ENCODE assay signal across 11 cellular contexts in genomic region chr10:84012831-84013458, GRCh38.
DNase-seq lines count a peak whose midpoint lies in the region; ATAC-seq and TF ChIP-seq lines count a peak whose summit lies in the region.
"Had no signal": no experiment of that assay in that cellular context is flagged by ENCODE, and none has a peak within 500 bp of the region (broad histone marks: within the 10 kb centered on the region; RNA-seq: fewer than 3 reads in every experiment).

No MANE protein-coding gene starts in this region.

- H3K36me3 ChIP-seq in GM06990 (ENCODE audit: control insufficient read depth, insufficient read depth, low read length) = no peaks in the 10 kb centered on the region
- H3K36me3 ChIP-seq: breast epithelium had no signal

- ATAC-seq in HG02623 (IDR thresholded peaks at IDR 0.05; ENCODE audit: unreplicated experiment) (peak; percentile 96), HG03442 (IDR thresholded peaks at IDR 0.05; ENCODE audit: unreplicated experiment) (peak; percentile 98)
- ATAC-seq: psoas muscle had no signal

- H3K27me3 ChIP-seq in GM06990 (replicated peaks; ENCODE audit: control insufficient read depth, insufficient read depth, low read length) = no peaks in the 10 kb centered on the region

- no peak for TF ChIP-seq CTCF in GM06990 (IDR thresholded peaks at IDR 0.05; ENCODE audit: insufficient read depth, low read length, poor library complexity, severe bottlenecking)

- peak; percentile 6 for DNase-seq in GM06990 (ENCODE audit: extremely low read depth, insufficient read length)
- DNase-seq in GM19238 (ENCODE audit: insufficient read length, low spot score) = peak; percentile 26
- DNase-seq in central memory CD4-positive, alpha-beta T cell = no peak
- no peak for DNase-seq in posterior cingulate gyrus
- no peak for DNase-seq in iPS-NIHi11 (ENCODE audit: low spot score)
- DNase-seq in DMS53 treated with DMSO at 0.1 percent for 48 hours (lab: John Stamatoyannopoulos, UW; ENCODE audit: unreplicated experiment) = no peak
- DNase-seq: NCI-H69, psoas muscle had no signal

- H3K4me3 ChIP-seq in GM06990 (replicated peaks; ENCODE audit: low read depth, low read length) = no peak overlapping the region
- H3K4me3 ChIP-seq: breast epithelium, psoas muscle had no signal

- intact Hi-C loops in posterior cingulate gyrus (cut with DNase I) = no loop called here

Comparison
In these comparisons a context has a peak if more than half of its experiments do, and no peak if none do; other contexts are left out.
1. DNase-seq: peak in GM06990 (single experiment) and GM19238 (single experiment); none in central memory CD4-positive, alpha-beta T cell (single experiment), posterior cingulate gyrus (0 of 10), iPS-NIHi11 (single experiment) and DMS53 treated with DMSO at 0.1 percent for 48 hours (single experiment).